Comparison of ENCODE assay signal across 8 cellular contexts in genomic region chr11:67239795-67240574, GRCh38. TPM values are rescaled to one million over a fixed set of nuclear protein-coding genes. Genes with fewer than 3 reads are reported as not detected.
DNase-seq lines count a peak whose midpoint lies in the region; ATAC-seq and TF ChIP-seq lines count a peak whose summit lies in the region.

No MANE protein-coding gene starts in this region.

- H3K9ac ChIP-seq in colonic mucosa (ENCODE audit: low read depth in 2 of 2, low read length in 2 of 2) = peak overlapping the region; percentile 80 to 99

- CTCF ChIA-PET in BJ (lab: Yijun Ruan, JAX) = interaction anchor here (0.7 to 3.2 kb wide), 6 partner anchors 10 to 159 kb away, joined by 3 to 15 read pairs (median 4); no protein-coding TSS in a partner anchor

- TF ChIP-seq CTCF in BJ (IDR thresholded peaks at IDR 0.05; ENCODE audit: insufficient read depth, low read depth, low read length) = peak; percentile 36; the same call in 1 of the 2 replicates
- no peak for TF ChIP-seq CTCF in colonic mucosa (IDR thresholded peaks at IDR 0.05)

- peak; percentile 72 for ATAC-seq in HG03457 (IDR thresholded peaks at IDR 0.05; ENCODE audit: unreplicated experiment)

- intact Hi-C loops in colonic mucosa (cut with DNase I) = no loop called here

- peak overlapping the region; percentile 54 for H3K4me3 ChIP-seq in BJ (ENCODE audit: low read depth, low read length)
- peak overlapping the region; percentile 50 for H3K4me3 ChIP-seq in colonic mucosa

- H3K27ac ChIP-seq in colonic mucosa (peak overlapping the region; percentile 94), layer of hippocampus (ENCODE audit: low read depth, low read length) (peak overlapping the region; percentile 81)

- H3K4me1 ChIP-seq in colonic mucosa = peaks cover 3% of the 10 kb centered on the region

- H3K36me3 ChIP-seq in BJ (ENCODE audit: control insufficient read depth, insufficient read depth, low read length) = peaks cover 4% of the 10 kb centered on the region; the same call in 1 of the 2 replicates
- H3K36me3 ChIP-seq in colonic mucosa = no peaks in the 10 kb centered on the region

- POLR2A ChIA-PET in BJ (lab: Charles Lee) = interaction anchor here (1.2 kb wide), 1 partner anchor 9 kb away, joined by 7 read pairs; no protein-coding TSS in a partner anchor

- DNase-seq in BJ (ENCODE audit: low read depth) = peak; percentile 96
- peak; percentile 86 for DNase-seq in GM19240 (ENCODE audit: insufficient read length, low spot score)
- DNase-seq in NCI-H524 treated with DMSO at 0.1 percent for 48 hours (lab: John Stamatoyannopoulos, UW) = peak; percentile 90
- peak; percentile 97 for DNase-seq in activated CD4-positive, alpha-beta T cell treated with anti-CD3 and anti-CD28 coated beads for 48 hours
- DNase-seq in colonic mucosa = peak; percentile 98
- DNase-seq in stimulated activated CD4-positive, alpha-beta T cell treated with anti-CD3 and anti-CD28 coated beads, Interleukin-1b, Interleukin-23, amount 100 ng/mL, for 24 hours (ENCODE audit: low read depth in 4 of 4, low spot score in 1 of 4) = peak; percentile 74 to 96 (median 88)

- H3K27me3 ChIP-seq in BJ (ENCODE audit: control insufficient read depth, insufficient read depth, low read length) = no peaks in the 10 kb centered on the region
- no peaks in the 10 kb centered on the region for H3K27me3 ChIP-seq in colonic mucosa
- H3K27me3 ChIP-seq in layer of hippocampus (ENCODE audit: control insufficient read depth, insufficient read depth, low read length) = no peaks in the 10 kb centered on the region

- H3K9me3 ChIP-seq in colonic mucosa = no peaks in the 10 kb centered on the region

RNA-seq across cellular contexts. Expression of gene GRK2, which starts 26.3 kb away (rescaled TPM):
- 21.9 and 31.2 TPM in 2 replicates for polyA plus RNA-seq in BJ (2011; rRNA removed)
- 62.1 and 64.5 TPM in 2 replicates for polyA minus RNA-seq in BJ (2011; rRNA and poly(A)+ RNA removed)
- 100 to 1,000 TPM; 108 to 137 TPM for total RNA-seq in colonic mucosa

RNA-seq across cellular contexts. Expression of gene ANKRD13D, which starts 49.1 kb away (rescaled TPM):
- 18.4 and 30.7 TPM in 2 replicates for polyA plus RNA-seq in BJ (2011; rRNA removed)
- 27.4 and 33.7 TPM in 2 replicates for polyA minus RNA-seq in BJ (2011; rRNA and poly(A)+ RNA removed)
- total RNA-seq in colonic mucosa = 10 to 100 TPM; 18.8 to 39.5 TPM

Comparison
In these comparisons a context has a peak if more than half of its experiments do, and no peak if none do; other contexts are left out.
1. Peak in every context shown above with its lines: DNase-seq, ATAC-seq, H3K4me3 ChIP-seq and H3K27ac ChIP-seq.